9 cellular contexts compared by ENCODE assay signal in the genomic region with DNA sequence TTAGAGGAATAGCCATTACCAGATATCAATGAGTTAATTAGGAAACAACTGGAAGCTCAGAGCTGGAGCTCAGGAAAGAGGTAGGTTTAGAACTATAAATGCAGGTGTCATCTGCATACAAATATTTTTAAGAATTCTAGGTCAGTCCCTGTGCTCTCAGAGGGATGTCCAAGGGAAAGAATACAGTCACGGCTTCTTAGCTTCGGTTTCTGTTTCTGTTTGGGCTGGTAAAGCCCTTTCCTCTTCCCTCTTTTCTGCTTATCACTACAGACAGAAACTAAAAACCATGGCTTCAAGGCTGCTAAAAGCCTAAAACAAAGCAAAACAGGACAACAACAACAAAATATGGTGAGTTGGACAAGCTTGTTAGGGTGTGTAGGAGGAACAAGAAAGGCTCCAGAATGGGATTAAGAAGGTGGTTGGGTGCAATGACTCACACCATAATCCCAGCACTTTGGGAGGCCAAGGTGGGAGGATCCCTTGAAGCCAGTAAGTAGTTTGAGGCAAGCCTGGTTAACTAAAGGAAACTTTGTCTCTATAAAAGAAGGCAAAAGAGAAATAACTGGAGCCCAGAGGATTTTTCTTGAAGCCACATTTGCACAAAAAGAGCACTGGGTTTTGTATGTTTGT.
A peak's percentile ranks its signal among the peaks of the same experiment; 100 is the strongest.
DNase-seq lines count a peak whose midpoint lies in the region; ATAC-seq, FAIRE-seq and TF ChIP-seq lines count a peak whose summit lies in the region.
"Had no signal": no experiment of that assay in that cellular context is flagged by ENCODE, and none has a peak within 500 bp of the region (broad histone marks: within the 10 kb centered on the region; RNA-seq: fewer than 3 reads in every experiment).

No MANE protein-coding gene starts in this region.

- no peak overlapping the region for H3K27ac ChIP-seq in HepG2 (ENCODE audit: extremely low read length, insufficient read depth, low read length)
- no peak overlapping the region for H3K27ac ChIP-seq in mesendoderm (ENCODE audit: low read depth, low read length)
- no peak overlapping the region for H3K27ac ChIP-seq in GM23248

- no peak overlapping the region for H3K56ac ChIP-seq in mesendoderm (ENCODE audit: low read length)

- no peak overlapping the region for H3K23ac ChIP-seq in mesendoderm (ENCODE audit: low read length)

- no peaks in the 10 kb centered on the region for H3F3A ChIP-seq in GM23248 (ENCODE audit: insufficient read depth)

- DNase-seq in HepG2 (ENCODE audit: low spot score) (no peak), mesendoderm (no peak), DMS53 treated with DMSO at 0.1 percent for 48 hours (lab: John Stamatoyannopoulos, UW; ENCODE audit: unreplicated experiment) (no peak), GM23248 (no peak)

- no peak overlapping the region for H3K18ac ChIP-seq in mesendoderm (ENCODE audit: low read length)

- CTCF ChIA-PET in HepG2 (lab: Yijun Ruan, JAX; ENCODE audit: low intra/inter-chr PET ratio, low total read pairs) = no interaction called here

- no peak overlapping the region for H2BK15ac ChIP-seq in mesendoderm (replicated peaks; ENCODE audit: low read depth)

- BruUV-seq in HepG2 (replicated peaks; lab: Mats Ljungman, UMichigan) = no TSS peak

- peak overlapping the region in 3 of 4 donors; percentile 23 to 71 (median 36) for H3K4me3 Mint-ChIP-seq in IgD-negative memory B cell
- H3K4me3 Mint-ChIP-seq: neural crest cell had no signal

- H3K9me2 ChIP-seq in GM23248 (ENCODE audit: insufficient read depth) = no peaks in the 10 kb centered on the region

- ATAC-seq in GM18909 (IDR thresholded peaks at IDR 0.05; ENCODE audit: poor library complexity, unreplicated experiment) = peak; percentile 93
- ATAC-seq in GM21825 (IDR thresholded peaks at IDR 0.05; ENCODE audit: unreplicated experiment) = peak; percentile 97
- ATAC-seq in HepG2 = peak; percentile 33; the same call in 1 of the 3 replicates
- no peak for ATAC-seq in esophagus mucosa

- no peak overlapping the region for H2BK5ac ChIP-seq in mesendoderm (ENCODE audit: low read length)

- H4K20me1 ChIP-seq in HepG2 (ENCODE audit: insufficient read depth, low read length) = no peaks in the 10 kb centered on the region
- no peaks in the 10 kb centered on the region for H4K20me1 ChIP-seq in GM23248 (ENCODE audit: insufficient read depth)

- H2BK120ac ChIP-seq in mesendoderm (ENCODE audit: low read depth, low read length) = no peak overlapping the region

- no peak for TF ChIP-seq RAD21 in HepG2 (CRISPR knock-in tag; IDR thresholded peaks at IDR 0.05)

- no peaks in the 10 kb centered on the region for H3K27me3 Mint-ChIP-seq in IgD-negative memory B cell

- H3K9me3 ChIP-seq in HepG2 (ENCODE audit: low read length) (no peaks in the 10 kb centered on the region), GM23248 (ENCODE audit: low read depth) (no peaks in the 10 kb centered on the region)

- in situ Hi-C loops in HepG2 (cut with HindIII; ENCODE audit: extremely low pct_ligation_motif_present, low pct_unique_long_range_greater_than_20kb) (no loop called here), GM23248 (cut with MboI) (no loop called here)

- no peak for TF ChIP-seq CTCF in HepG2 (CRISPR knock-in tag; IDR thresholded peaks at IDR 0.05)

- peaks cover 1% of the 10 kb centered on the region for H3K36me3 Mint-ChIP-seq in IgD-negative memory B cell

- no peak overlapping the region for H3K27ac Mint-ChIP-seq in IgD-negative memory B cell

- H2AFZ ChIP-seq in HepG2 (ENCODE audit: low read length) (no peak overlapping the region), GM23248 (no peak overlapping the region)

- H4K5ac ChIP-seq in mesendoderm (ENCODE audit: low read length) = no peak overlapping the region

- TF ChIP-seq EP300 in HepG2 (IDR thresholded peaks at IDR 0.05; ENCODE audit: low read depth in 2 of 2, low read length in 2 of 2) (no peak), HepG2 (CRISPR knock-in tag; IDR thresholded peaks at IDR 0.05; ENCODE audit: borderline replicate concordance) (no peak)

- 4% methylated on average over 2 of the region's 2 CpGs for WGBS in HepG2 (ENCODE audit: low lambda C conversion rate)
- no CpG with 5 or more reads among the region's 2 CpGs for WGBS in mesendoderm (ENCODE audit: extremely low coverage, insufficient coverage, low lambda C conversion rate)
- 48 to 60% methylated on average over 2 of the region's 2 CpGs for WGBS in GM23248 (ENCODE audit: low coverage in 1 of 2, low lambda C conversion rate in 2 of 2, missing lambda C conversion rate in 2 of 2), 2 experiments

- peaks cover 10 to 19% (median 13%) of the 10 kb centered on the region in 3 donors for H3K4me1 Mint-ChIP-seq in IgD-negative memory B cell

- H3K79me2 ChIP-seq in HepG2 (ENCODE audit: insufficient read depth, low read length) = no peaks in the 10 kb centered on the region
- H3K79me2 ChIP-seq in mesendoderm (ENCODE audit: control insufficient read depth, insufficient read depth, low read length) = no peaks in the 10 kb centered on the region
- no peaks in the 10 kb centered on the region for H3K79me2 ChIP-seq in GM23248 (ENCODE audit: insufficient read depth)

- POLR2A ChIA-PET in HepG2 (lab: Yijun Ruan, JAX) = no interaction called here

- no peaks in the 10 kb centered on the region for H3K27me3 ChIP-seq in HepG2 (ENCODE audit: control insufficient read depth in 1 of 2, insufficient read depth in 2 of 2, low read length in 2 of 2)
- no peaks in the 10 kb centered on the region for H3K27me3 ChIP-seq in mesendoderm (ENCODE audit: insufficient read depth, low read length, poor library complexity)
- no peaks in the 10 kb centered on the region for H3K27me3 ChIP-seq in GM23248 (replicated peaks; ENCODE audit: insufficient read depth)

- H3K4me3 ChIP-seq in HepG2 (replicated peaks in 1 of 3; ENCODE audit: insufficient read depth in 1 of 3, low read depth in 2 of 3, low read length in 3 of 3) = no peak overlapping the region
- H3K4me3 ChIP-seq in mesendoderm (ENCODE audit: low read length) = no peak overlapping the region
- H3K4me3 ChIP-seq in GM23248 = no peak overlapping the region

- peaks cover 0 to 3% (median 0%) of the 10 kb centered on the region in 3 donors for H3K9me3 Mint-ChIP-seq in IgD-negative memory B cell

- peak overlapping the region; percentile 2; the same call in 1 of the 2 replicates for H3K4me2 ChIP-seq in HepG2 (ENCODE audit: low read depth, low read length)
- no peak overlapping the region for H3K4me2 ChIP-seq in mesendoderm (ENCODE audit: low read length)
- no peak overlapping the region for H3K4me2 ChIP-seq in GM23248 (ENCODE audit: unreplicated experiment)

- H3K9ac ChIP-seq in HepG2 (ENCODE audit: insufficient read depth, low read depth, low read length) (no peak overlapping the region), mesendoderm (ENCODE audit: low read length) (no peak overlapping the region), GM23248 (no peak overlapping the region)

- no peak for FAIRE-seq in HepG2 (lab: Jason Lieb, UNC)

- no peaks in the 10 kb centered on the region for H3K79me1 ChIP-seq in mesendoderm (ENCODE audit: low read length)

- intact Hi-C loops in HepG2 (cut with micrococcal nuclease; ENCODE audit: unreplicated experiment) = no loop called here

- H3K4me1 ChIP-seq in HepG2 (ENCODE audit: insufficient read depth, low read length) (no peaks in the 10 kb centered on the region), mesendoderm (ENCODE audit: control insufficient read depth, low read depth, low read length) (no peaks in the 10 kb centered on the region), GM23248 (ENCODE audit: insufficient read depth) (no peaks in the 10 kb centered on the region)

- H3K4ac ChIP-seq in mesendoderm (ENCODE audit: low read depth, low read length) = no peak overlapping the region

- H3K36me3 ChIP-seq in HepG2 (replicated peaks in 1 of 2; ENCODE audit: control insufficient read depth in 1 of 2, insufficient read depth in 2 of 2, low read length in 2 of 2) = no peaks in the 10 kb centered on the region
- H3K36me3 ChIP-seq in mesendoderm (ENCODE audit: control insufficient read depth, insufficient read depth, low read length) = no peaks in the 10 kb centered on the region
- no peaks in the 10 kb centered on the region for H3K36me3 ChIP-seq in GM23248 (ENCODE audit: low read depth)

- TF ChIP-seq POLR2A in HepG2 (IDR thresholded peaks at IDR 0.05; ENCODE audit: insufficient read depth in 1 of 2, low read depth in 2 of 2, low read length in 2 of 2) = no peak

- no peak overlapping the region for H2AK5ac ChIP-seq in mesendoderm (ENCODE audit: low read length)

- no peak overlapping the region for H4K8ac ChIP-seq in mesendoderm (ENCODE audit: low read depth, low read length)

TF ChIP-seq in HepG2, 621 proteins besides CTCF, POLR2A, EP300 and RAD21:
- TF ChIP-seq ZNF644 (CRISPR knock-in tag; IDR thresholded peaks at IDR 0.05; ENCODE audit: low read depth) (no peak), CBFB (CRISPR knock-in tag; IDR thresholded peaks at IDR 0.05) (no peak)
